Comparison of ENCODE assay signal across 18 cellular contexts in genomic region chr3:16724487-16724886, GRCh38.
"Had no signal": no experiment of that assay in that cellular context is flagged by ENCODE, and none has a peak within 500 bp of the region (broad histone marks: within the 10 kb centered on the region; RNA-seq: fewer than 3 reads in every experiment).

No MANE protein-coding gene starts in this region.

- H3K36me3 ChIP-seq: ascending aorta, colonic mucosa, lower lobe of right lung, tibial artery had no signal

- H3K4me3 ChIP-seq: ascending aorta, colonic mucosa, lower lobe of right lung, tibial artery had no signal

- ATAC-seq: lower lobe of right lung; stimulated activated naive CD8-positive, alpha-beta T cell treated with anti-CD3 and anti-CD28 coated beads, Interleukin-15, Interleukin-2, amounts not matched to agents 100 U/mL and 50 U/mL, for 24 hours had no signal

- H3K9me3 ChIP-seq: ascending aorta, colonic mucosa had no signal

- H3K27ac ChIP-seq: ascending aorta, colonic mucosa, lower lobe of right lung, tibial artery, VCaP had no signal

- H3K4me1 ChIP-seq: ascending aorta, colonic mucosa, lower lobe of right lung, tibial artery had no signal

- DNase-seq: activated CD4-positive, alpha-beta T cell treated with anti-CD3 and anti-CD28 coated beads for 1 hour; activated CD8-positive, alpha-beta memory T cell treated with anti-CD3 and anti-CD28 coated beads for 24 hours; activated CD8-positive, alpha-beta memory T cell treated with anti-CD3 and anti-CD28 coated beads, Interleukin-2, amount 50 U/mL, for 48 hours; activated effector memory CD4-positive, alpha-beta T cell treated with Interleukin-2 at 50 U/mL for 16 hours; activated naive CD4-positive, alpha-beta T cell treated with anti-CD3 and anti-CD28 coated beads, Interleukin-2, amount 10 ng/mL, durations not matched to agents 7 days and 5 days; activated T-cell treated with anti-CD3 and anti-CD28 coated beads, Interleukin-2, amount 50 U/mL, for 48 hours; central memory CD4-positive, alpha-beta T cell; colonic mucosa; left cardiac atrium; lower lobe of right lung; natural killer cell; posterior cingulate gyrus; stimulated activated CD4-positive, alpha-beta T cell treated with anti-CD3 and anti-CD28 coated beads, Interleukin-2, amount 100 ng/mL, for 24 hours; stimulated activated naive CD8-positive, alpha-beta T cell treated with anti-CD3 and anti-CD28 coated beads, Interleukin-15, Interleukin-2, amounts not matched to agents 100 U/mL and 50 U/mL, for 24 hours; substantia nigra; tibial artery had no signal

- H3K27me3 ChIP-seq: ascending aorta, colonic mucosa, tibial artery had no signal
